7 cellular contexts compared by ENCODE assay signal in the genomic region with DNA sequence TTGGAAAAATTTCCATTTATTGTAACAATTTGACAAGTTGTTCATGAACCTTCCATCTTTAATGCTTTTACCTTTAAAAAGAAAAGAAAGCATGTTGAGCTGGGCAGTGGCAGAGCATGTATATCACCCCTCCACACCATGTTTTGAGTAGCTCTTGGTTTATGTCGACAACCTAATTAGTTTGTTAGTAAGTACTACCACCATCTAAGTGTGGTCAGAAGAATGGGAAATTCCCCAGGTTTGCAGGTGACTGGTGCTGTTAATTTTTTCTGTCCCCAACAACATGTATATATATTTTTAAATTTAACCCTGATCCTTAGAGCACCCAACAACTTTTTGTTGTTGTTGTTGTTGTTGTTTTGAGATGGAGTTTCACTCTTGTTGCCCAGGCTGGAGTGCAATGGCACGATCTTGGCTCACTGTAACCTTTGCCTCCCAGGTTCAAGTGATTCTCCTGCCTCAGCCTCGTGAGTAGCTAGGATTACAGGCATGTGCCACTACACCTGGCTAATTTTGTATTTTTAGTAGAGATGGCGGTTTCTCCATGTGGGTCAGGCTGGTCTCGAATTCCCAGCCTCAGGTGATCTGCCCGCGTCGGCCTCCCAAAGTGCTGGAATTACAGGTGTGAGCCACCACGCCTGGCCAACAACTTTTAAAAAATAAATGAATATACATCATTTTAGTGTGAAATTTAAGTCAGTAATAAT. TPM values are rescaled to one million over a fixed set of nuclear protein-coding genes. Genes with fewer than 3 reads are reported as not detected.
DNase-seq lines count a peak whose midpoint lies in the region; ATAC-seq, FAIRE-seq and TF ChIP-seq lines count a peak whose summit lies in the region.
"Not testable (repeated sequence)": the region's sequence is repeated elsewhere in the genome, so short reads cannot be mapped to it uniquely, and the experiment has no call there.

No MANE protein-coding gene starts in this region.

- WGBS in GM12878 (ENCODE audit: insufficient coverage, insufficient replicate concordance, low lambda C conversion rate, missing lambda C conversion rate): 74% methylated on average over 9 of the region's 9 CpGs

- H3K9me3 Mint-ChIP-seq in CD8-positive, alpha-beta memory T cell; GM23338; activated B cell treated with CpG ODN at 0.5 μM for 24 hours; activated T-cell treated with anti-CD3 and anti-CD28 coated beads, Interleukin-2, amount 50 U/mL, for 72 hours; natural killer cell treated with Interleukin-12 subunit alpha and Interleukin-12 subunit beta and Interleukin-15 and Interleukin-18, amount 100 ng/mL, for 72 hours: not testable (repeated sequence)

- FAIRE-seq in GM12878 (lab: Jason Lieb, UNC): not testable (repeated sequence)

- BruUV-seq in GM12878 (replicated peaks; lab: Mats Ljungman, UMichigan): not testable (repeated sequence)

- TF ChIP-seq EP300 in GM12878 (IDR thresholded peaks at IDR 0.05; ENCODE audit: borderline replicate concordance in 1 of 2, control insufficient read depth in 1 of 2, low read depth in 2 of 2, low read length in 2 of 2): not testable (repeated sequence)

- peak overlapping the region in 4 of 8 donors; percentile 17 to 60 (median 32) for H3K27ac Mint-ChIP-seq in CD8-positive, alpha-beta memory T cell
- H3K27ac Mint-ChIP-seq in GM23338: not testable (repeated sequence)
- H3K27ac Mint-ChIP-seq in activated B cell treated with CpG ODN at 0.5 μM for 24 hours: peak overlapping the region; percentile 57
- peak overlapping the region; percentile 31 for H3K27ac Mint-ChIP-seq in activated T-cell treated with anti-CD3 and anti-CD28 coated beads, Interleukin-2, amount 50 U/mL, for 72 hours
- H3K27ac Mint-ChIP-seq in natural killer cell treated with Interleukin-12 subunit alpha and Interleukin-12 subunit beta and Interleukin-15 and Interleukin-18, amount 100 ng/mL, for 72 hours: peak overlapping the region in 1 of 2 donors; percentile 61

- not testable (repeated sequence) for DNase-seq in CD8-positive, alpha-beta memory T cell; GM23338 (ENCODE audit: low spot score); activated B cell treated with CpG ODN at 0.5 μM for 24 hours; activated T-cell treated with anti-CD3 and anti-CD28 coated beads, Interleukin-2, amount 50 U/mL, for 72 hours; GM12878 (ENCODE audit: low read depth, low spot score); natural killer cell treated with Interleukin-12 subunit alpha and Interleukin-12 subunit beta and Interleukin-15 and Interleukin-18, amount 100 ng/mL, for 72 hours (ENCODE audit: low spot score)

- peak overlapping the region in 5 of 7 donors; percentile 18 to 73 (median 22) for H3K4me3 Mint-ChIP-seq in CD8-positive, alpha-beta memory T cell
- not testable (repeated sequence) for H3K4me3 Mint-ChIP-seq in GM23338
- peak overlapping the region; percentile 47 for H3K4me3 Mint-ChIP-seq in activated B cell treated with CpG ODN at 0.5 μM for 24 hours
- H3K4me3 Mint-ChIP-seq in activated T-cell treated with anti-CD3 and anti-CD28 coated beads, Interleukin-2, amount 50 U/mL, for 72 hours: peak overlapping the region; percentile 79 to 81
- H3K4me3 Mint-ChIP-seq in natural killer cell treated with Interleukin-12 subunit alpha and Interleukin-12 subunit beta and Interleukin-15 and Interleukin-18, amount 100 ng/mL, for 72 hours: peak overlapping the region; percentile 46

- CTCF ChIA-PET in CD8-positive, alpha-beta memory T cell (lab: Charles Lee): not testable (repeated sequence)
- CTCF ChIA-PET in activated B cell treated with CpG ODN at 0.5 μM for 24 hours (lab: Charles Lee): interaction anchor here (0.6 to 3.4 kb wide), 3 partner anchors 20 to 233 kb away, joined by 3 to 13 read pairs (median 3); no protein-coding TSS in a partner anchor
- CTCF ChIA-PET in GM12878 (lab: Yijun Ruan, JAX): interaction anchor here (0.6 to 3.0 kb wide), 7 partner anchors 8 to 234 kb away, joined by 3 to 13 read pairs (median 5); no protein-coding TSS in a partner anchor

- TF ChIP-seq RAD21 in GM12878 (IDR thresholded peaks at IDR 0.05; ENCODE audit: insufficient read depth, low read depth, low read length): not testable (repeated sequence)

- H3K27me3 Mint-ChIP-seq in CD8-positive, alpha-beta memory T cell; GM23338 (ENCODE audit: insufficient read depth, low read depth, poor library complexity); activated B cell treated with CpG ODN at 0.5 μM for 24 hours; activated T-cell treated with anti-CD3 and anti-CD28 coated beads, Interleukin-2, amount 50 U/mL, for 72 hours (ENCODE audit: low read depth); natural killer cell treated with Interleukin-12 subunit alpha and Interleukin-12 subunit beta and Interleukin-15 and Interleukin-18, amount 100 ng/mL, for 72 hours: not testable (repeated sequence)

- H3K27ac ChIP-seq in CD8-positive, alpha-beta memory T cell (ENCODE audit: low read depth, low read length): not testable (repeated sequence)
- H3K27ac ChIP-seq in GM23338 (ENCODE audit: low read depth) (0 out of 2 replicates have a peak overlapping the region, but pooled peaks have one; percentile 20), OCI-LY1 (ENCODE audit: low read depth, low read length, poor library complexity, severe bottlenecking) (peak overlapping the region; percentile 86), GM12878 (ENCODE audit: control insufficient read depth, insufficient read depth) (peak overlapping the region; percentile 68)

- not testable (repeated sequence) for H3F3A ChIP-seq in GM23338 (replicated peaks; ENCODE audit: low read depth); OCI-LY1 (ENCODE audit: insufficient read depth, low read length)

- POLR2A ChIA-PET in CD8-positive, alpha-beta memory T cell (lab: Charles Lee): not testable (repeated sequence)
- POLR2A ChIA-PET in activated B cell treated with CpG ODN at 0.5 μM for 24 hours (lab: Charles Lee) (interaction anchor here (0.6 to 2.5 kb wide), 9 partner anchors 20 to 95 kb away, joined by 3 to 15 read pairs (median 4); no protein-coding TSS in a partner anchor), GM12878 (lab: Charles Lee) (interaction anchor here (0.6 to 3.4 kb wide), 16 partner anchors 9 to 1537 kb away, joined by 3 to 28 read pairs (median 5); no protein-coding TSS in a partner anchor)

- H3K4me3 ChIP-seq in CD8-positive, alpha-beta memory T cell (ENCODE audit: low read length); GM23338: not testable (repeated sequence)
- H3K4me3 ChIP-seq in OCI-LY1 (ENCODE audit: low read depth, low read length, poor library complexity, severe bottlenecking) (peak overlapping the region; percentile 78), GM12878 (peak overlapping the region; percentile 75)

- not testable (repeated sequence) for TF ChIP-seq POLR2A in GM12878 (IDR thresholded peaks at IDR 0.05; ENCODE audit: low read depth, low read length)

- H3K36me3 ChIP-seq in CD8-positive, alpha-beta memory T cell (ENCODE audit: insufficient read depth, low read length); GM23338 (ENCODE audit: insufficient read depth); GM12878 (ENCODE audit: control insufficient read depth in 2 of 2, insufficient read depth in 2 of 2, low read length in 1 of 2): not testable (repeated sequence)
- H3K36me3 ChIP-seq in OCI-LY1 (ENCODE audit: insufficient read depth, low read length): peaks cover 55% of the 10 kb centered on the region

- peaks cover 71 to 87% (median 83%) of the 10 kb centered on the region in 3 donors for H3K4me1 Mint-ChIP-seq in CD8-positive, alpha-beta memory T cell
- peaks cover 37% of the 10 kb centered on the region for H3K4me1 Mint-ChIP-seq in GM23338
- H3K4me1 Mint-ChIP-seq in activated B cell treated with CpG ODN at 0.5 μM for 24 hours: peaks cover 79% of the 10 kb centered on the region
- H3K4me1 Mint-ChIP-seq in activated T-cell treated with anti-CD3 and anti-CD28 coated beads, Interleukin-2, amount 50 U/mL, for 72 hours (ENCODE audit: low read depth): peaks cover 78% of the 10 kb centered on the region
- H3K4me1 Mint-ChIP-seq in natural killer cell treated with Interleukin-12 subunit alpha and Interleukin-12 subunit beta and Interleukin-15 and Interleukin-18, amount 100 ng/mL, for 72 hours (ENCODE audit: low read depth in 2 of 2): peaks cover 30 to 61% of the 10 kb centered on the region in 2 donors

- peaks cover 77% of the 10 kb centered on the region for H3K4me1 ChIP-seq in CD8-positive, alpha-beta memory T cell (ENCODE audit: insufficient read depth, low read length)
- peaks cover 48% of the 10 kb centered on the region for H3K4me1 ChIP-seq in GM23338 (ENCODE audit: insufficient read depth)
- H3K4me1 ChIP-seq in OCI-LY1 (ENCODE audit: insufficient read depth, low read length, severe bottlenecking): peaks cover 73% of the 10 kb centered on the region
- H3K4me1 ChIP-seq in GM12878 (ENCODE audit: control insufficient read depth, insufficient read depth, low read length): peaks cover 26% of the 10 kb centered on the region

- in situ Hi-C loops in GM12878 (cut with MboI): not testable (repeated sequence)

- H3K9ac ChIP-seq in OCI-LY1 (ENCODE audit: low read length) (peak overlapping the region; percentile 69), GM12878 (ENCODE audit: control insufficient read depth, insufficient read depth, low read length) (peak overlapping the region; percentile 60)

- not testable (repeated sequence) for H3K27me3 ChIP-seq in CD8-positive, alpha-beta memory T cell (ENCODE audit: insufficient read depth, low read length, poor library complexity, severe bottlenecking); GM23338 (ENCODE audit: insufficient read depth); OCI-LY1 (ENCODE audit: insufficient read depth, low read length); GM12878 (replicated peaks in 1 of 2; ENCODE audit: control insufficient read depth in 2 of 2, insufficient read depth in 2 of 2, low read length in 1 of 2)

- not testable (repeated sequence) for H3K9me2 ChIP-seq in GM23338 (ENCODE audit: insufficient read depth); OCI-LY1 (ENCODE audit: low read depth, low read length)

- not testable (repeated sequence) for H3K4me2 ChIP-seq in GM23338
- H3K4me2 ChIP-seq in OCI-LY1 (ENCODE audit: low read length): peak overlapping the region; percentile 71
- H3K4me2 ChIP-seq in GM12878 (ENCODE audit: control insufficient read depth, insufficient read depth): peak overlapping the region; percentile 61

- H4K20me1 ChIP-seq in GM23338 (replicated peaks; ENCODE audit: insufficient read depth); OCI-LY1 (ENCODE audit: insufficient read depth, low read length); GM12878 (ENCODE audit: control insufficient read depth, insufficient read depth): not testable (repeated sequence)

- TF ChIP-seq CTCF in GM23338 (conservative IDR thresholded peaks at IDR 0.05; ENCODE audit: low read depth in 2 of 2); OCI-LY1 (IDR thresholded peaks at IDR 0.05; ENCODE audit: low read length); activated B cell treated with CpG ODN at 0.5 μM for 24 hours (IDR thresholded peaks at IDR 0.05); GM12878 (IDR thresholded peaks at IDR 0.05 in 2 of 3, conservative IDR thresholded peaks at IDR 0.05 in 1 of 3; ENCODE audit: control insufficient read depth in 2 of 3, extremely low read depth in 1 of 3, insufficient read depth in 1 of 3, low read depth in 3 of 3, low read length in 3 of 3): not testable (repeated sequence)

- H3K9me3 ChIP-seq in CD8-positive, alpha-beta memory T cell (ENCODE audit: low read length); OCI-LY1 (ENCODE audit: low read length); GM12878 (replicated peaks; ENCODE audit: control insufficient read depth, insufficient read depth, low read length): not testable (repeated sequence)

- not testable (repeated sequence) for ATAC-seq in GM23338
- ATAC-seq in activated B cell treated with CpG ODN at 0.5 μM for 24 hours (ENCODE audit: low read depth) (peak; percentile 38), GM12878 (peak; percentile 71)
- peak; percentile 62 to 65 for ATAC-seq in activated T-cell treated with anti-CD3 and anti-CD28 coated beads, Interleukin-2, amount 50 U/mL, for 72 hours (replicated peaks in 1 of 2)
- ATAC-seq in natural killer cell treated with Interleukin-12 subunit alpha and Interleukin-12 subunit beta and Interleukin-15 and Interleukin-18, amount 100 ng/mL, for 72 hours: peak in 1 of 2 donors; percentile 49

- SMC1A ChIA-PET in GM12878 (lab: Charles Lee; ENCODE audit: uncharacterized antibody, unreplicated experiment): interaction anchor here (0.6 to 4.5 kb wide), 25 partner anchors 15 to 147 kb away, joined by 3 to 38 read pairs (median 5); no protein-coding TSS in a partner anchor

- peaks cover 0 to 17% (median 2%) of the 10 kb centered on the region in 3 donors for H3K36me3 Mint-ChIP-seq in CD8-positive, alpha-beta memory T cell
- H3K36me3 Mint-ChIP-seq in GM23338 (ENCODE audit: low read depth); natural killer cell treated with Interleukin-12 subunit alpha and Interleukin-12 subunit beta and Interleukin-15 and Interleukin-18, amount 100 ng/mL, for 72 hours: not testable (repeated sequence)
- H3K36me3 Mint-ChIP-seq in activated B cell treated with CpG ODN at 0.5 μM for 24 hours (ENCODE audit: low read depth): peaks cover 45% of the 10 kb centered on the region
- H3K36me3 Mint-ChIP-seq in activated T-cell treated with anti-CD3 and anti-CD28 coated beads, Interleukin-2, amount 50 U/mL, for 72 hours (ENCODE audit: insufficient read depth in 2 of 2): peaks cover 18 to 25% of the 10 kb centered on the region in 2 donors

- RAD21 ChIA-PET in GM12878 (lab: Charles Lee; ENCODE audit: unreplicated experiment): interaction anchor here (0.9 to 4.9 kb wide), 17 partner anchors 14 to 116 kb away, joined by 3 to 66 read pairs (median 4); no protein-coding TSS in a partner anchor

- H2AFZ ChIP-seq in GM23338; OCI-LY1 (ENCODE audit: low read length); GM12878 (ENCODE audit: control insufficient read depth, low read depth, low read length): not testable (repeated sequence)

- peaks cover 99% of the 10 kb centered on the region for H3K79me2 ChIP-seq in GM23338 (replicated peaks; ENCODE audit: insufficient read depth)
- peaks cover 99% of the 10 kb centered on the region for H3K79me2 ChIP-seq in OCI-LY1 (ENCODE audit: insufficient read depth, low read length)
- H3K79me2 ChIP-seq in GM12878 (ENCODE audit: control insufficient read depth, insufficient read depth, low read length): peaks cover 98% of the 10 kb centered on the region

- intact Hi-C loops in activated B cell treated with CpG ODN at 0.5 μM for 24 hours (cut with micrococcal nuclease); GM12878 (cut with micrococcal nuclease; ENCODE audit: unreplicated experiment): not testable (repeated sequence)

RNA-seq across cellular contexts. Expression of gene NCOA3, which starts 5.7 kb away (rescaled TPM):
- total RNA-seq in CD8-positive, alpha-beta memory T cell: 10 to 100 TPM; 92.4 to 93.8 TPM
- polyA plus RNA-seq in CD8-positive, alpha-beta memory T cell: 23.8 TPM
- total RNA-seq in GM23338 (2014; rRNA removed; shearing (Covaris generic)): 20.6 and 25.8 TPM in 2 replicates
- polyA plus RNA-seq in GM23338 (2016; fragmentation: Nextera tagmentation; extraction: Ambion mirVana): 6.6 and 6.7 TPM in 2 replicates
- 186 and 187 TPM in 2 replicates for total RNA-seq in activated B cell treated with CpG ODN at 0.5 μM for 24 hours
- total RNA-seq in activated T-cell treated with anti-CD3 and anti-CD28 coated beads, Interleukin-2, amount 50 U/mL, for 72 hours: 100 to 1,000 TPM in 1 of 2 donors, 10 to 100 TPM in 1; 76.0 to 113 TPM
- total RNA-seq in GM12878 (2013; cell fraction: nucleolus; rRNA removed): 241 and 256 TPM in 2 replicates
- total RNA-seq in GM12878 (2014; rRNA removed): 82.4 and 88.7 TPM in 2 replicates
- total RNA-seq in GM12878 (2014; rRNA removed; fragmentation: Illumina TruSeq; extraction: Trizol): 95.3 and 95.8 TPM in 2 replicates
- total RNA-seq in GM12878 (2021): 87.4 and 96.2 TPM in 2 replicates
- 30.3 TPM for polyA plus RNA-seq in GM12878 (2011; ENCODE audit: low read depth)
- polyA plus RNA-seq in GM12878 (2011; rRNA removed): 92.6 and 114 TPM in 2 replicates
- polyA plus RNA-seq in GM12878 (2011; cell fraction: cytosol; rRNA removed): 60.3 and 60.4 TPM in 2 replicates
- 89.9 and 95.2 TPM in 2 replicates for polyA plus RNA-seq in GM12878 (2011; cell fraction: nucleus; rRNA removed)
- polyA plus RNA-seq in GM12878 (2012): 38.3 and 50.2 TPM in 2 replicates
- polyA plus RNA-seq in GM12878 (2014; fragmentation: Illumina TruSeq; extraction: Trizol): 78.2 and 94.6 TPM in 2 replicates
- polyA plus RNA-seq in GM12878 (2014; fragmentation: Nextera tagmentation; extraction: Ambion mirVana): 10 to 100 TPM; 16.9 to 18.0 TPM
- polyA plus RNA-seq in GM12878 (2014; rRNA removed): 62.4 and 66.0 TPM in 2 replicates
- 10 to 100 TPM; 68.1 to 69.1 TPM for polyA plus RNA-seq in GM12878 (2016; fragmentation: Nextera tagmentation; extraction: Ambion mirVana)
- polyA minus RNA-seq in GM12878 (2011; rRNA and poly(A)+ RNA removed): 126 and 138 TPM in 2 replicates
- polyA minus RNA-seq in GM12878 (2011; cell fraction: cytosol; rRNA and poly(A)+ RNA removed): 52.3 and 52.4 TPM in 2 replicates
- polyA minus RNA-seq in GM12878 (2011; cell fraction: nucleus; rRNA and poly(A)+ RNA removed): 48.2 and 66.5 TPM in 2 replicates
- 10 to 100 TPM; 63.6 to 66.6 TPM for total RNA-seq in natural killer cell treated with Interleukin-12 subunit alpha and Interleukin-12 subunit beta and Interleukin-15 and Interleukin-18, amount 100 ng/mL, for 72 hours
